In the genomic region with DNA sequence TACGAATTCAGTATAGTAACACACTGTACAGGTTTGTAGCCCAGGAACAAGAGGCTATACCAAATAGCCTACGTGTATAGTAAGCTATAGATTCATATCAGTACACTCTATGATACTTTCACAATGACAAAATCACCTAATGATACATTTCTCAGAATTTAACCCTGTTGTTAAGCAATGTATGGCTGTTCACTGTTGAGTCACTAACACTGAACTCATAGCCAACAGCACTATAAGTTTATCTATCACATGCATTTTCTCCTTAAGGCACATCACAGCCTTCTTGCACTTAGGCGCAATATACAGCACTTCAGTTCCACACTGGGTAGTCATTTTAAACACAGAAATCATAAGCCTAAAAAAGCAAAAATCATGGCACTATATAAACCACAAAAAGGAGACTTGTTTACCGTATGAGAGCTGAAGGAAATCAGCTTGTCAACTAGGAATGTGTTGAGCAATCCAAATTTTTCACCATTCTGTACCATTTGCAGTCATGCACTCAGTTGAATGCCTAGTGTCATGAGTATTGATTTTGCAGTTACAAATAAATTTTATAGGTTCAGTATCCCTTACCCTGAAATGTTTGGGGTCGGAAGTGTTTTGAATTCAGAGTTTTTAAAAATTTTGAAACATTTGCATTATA, we compare ENCODE assay signal across 14 cellular contexts. TPM values are rescaled to one million over a fixed set of nuclear protein-coding genes. Genes with fewer than 3 reads are reported as not detected.
A peak's percentile ranks its signal among the peaks of the same experiment; 100 is the strongest.
DNase-seq lines count a peak whose midpoint lies in the region; TF ChIP-seq lines count a peak whose summit lies in the region.
"Had no signal": no experiment of that assay in that cellular context is flagged by ENCODE, and none has a peak within 500 bp of the region (broad histone marks: within the 10 kb centered on the region; RNA-seq: fewer than 3 reads in every experiment).

No MANE protein-coding gene starts in this region.

- peak; percentile 72 for DNase-seq in MCF 10A (ENCODE audit: unreplicated experiment)
- DNase-seq in breast epithelium (ENCODE audit: low spot score in 2 of 2): no peak
- peak; percentile 29 for DNase-seq in RWPE1 (ENCODE audit: low spot score)
- peak; percentile 72 for DNase-seq in fibroblast of mammary gland (ENCODE audit: low read depth)
- DNase-seq in NCI-H1436 treated with DMSO at 0.1 percent for 48 hours (lab: John Stamatoyannopoulos, UW): no peak
- no peak for DNase-seq in NCI-H2029 treated with DMSO at 0.1 percent for 48 hours (lab: John Stamatoyannopoulos, UW)
- DNase-seq in NCI-H2171 (lab: John Stamatoyannopoulos, UW): no peak
- DNase-seq: activated CD4-positive, alpha-beta T cell treated with anti-CD3 and anti-CD28 coated beads for 48 hours; amygdala; endodermal cell; NCI-H524 treated with DMSO at 0.1 percent for 48 hours; upper lobe of left lung had no signal

- H3K4me3 Mint-ChIP-seq in MCF 10A (ENCODE audit: unreplicated experiment): peak overlapping the region; percentile 45
- H3K4me3 Mint-ChIP-seq: endodermal cell had no signal

- POLR2A ChIA-PET in MCF 10A (lab: Yijun Ruan, JAX) (interaction anchor here (0.6 to 2.2 kb wide), 10 partner anchors 12 to 332 kb away, joined by 3 to 38 read pairs (median 6); a partner anchor contains a TSS), RWPE1 (lab: Yijun Ruan, JAX; ENCODE audit: low non-redundant PET) (no interaction called here)

- peak overlapping the region; percentile 78 for H3K27ac Mint-ChIP-seq in MCF 10A (ENCODE audit: low read depth, unreplicated experiment)
- H3K27ac Mint-ChIP-seq: endodermal cell had no signal

- H3K9me3 Mint-ChIP-seq in MCF 10A (ENCODE audit: unreplicated experiment): no peaks in the 10 kb centered on the region
- H3K9me3 Mint-ChIP-seq: endodermal cell had no signal

- peaks cover 10% of the 10 kb centered on the region for H3K4me1 Mint-ChIP-seq in MCF 10A (ENCODE audit: insufficient read depth, unreplicated experiment)
- H3K4me1 Mint-ChIP-seq: endodermal cell had no signal

- H3K27me3 Mint-ChIP-seq in MCF 10A (ENCODE audit: insufficient read depth, unreplicated experiment): no peaks in the 10 kb centered on the region

- H3K36me3 Mint-ChIP-seq in MCF 10A (ENCODE audit: insufficient read depth, unreplicated experiment): no peaks in the 10 kb centered on the region

- H3K27ac ChIP-seq in breast epithelium (no peak overlapping the region), RWPE1 (no peak overlapping the region), subcutaneous abdominal adipose tissue (ENCODE audit: low read depth, low read length) (peak overlapping the region; percentile 64)
- H3K27ac ChIP-seq: SK-N-MC had no signal

- no TSS peak for BruUV-seq in MCF 10A (replicated peaks; lab: Mats Ljungman, UMichigan)

- no peaks in the 10 kb centered on the region for H3K9me3 ChIP-seq in breast epithelium
- peaks cover 0 to 4% (median 0%) of the 10 kb centered on the region in 5 donors for H3K9me3 ChIP-seq in subcutaneous abdominal adipose tissue (ENCODE audit: control insufficient read depth in 5 of 5, low read length in 5 of 5)
- H3K9me3 ChIP-seq: upper lobe of left lung had no signal

- intact Hi-C loops in MCF 10A (cut with micrococcal nuclease): loop anchor here (5.0 to 10.0 kb wide), 2 partner anchors 46 to 71 kb away; a partner anchor contains a TSS
- intact Hi-C loops in breast epithelium (cut with DNase I; ENCODE audit: low total_unique reads): no loop called here

- H3K27me3 ChIP-seq in breast epithelium: no peaks in the 10 kb centered on the region
- no peaks in the 10 kb centered on the region for H3K27me3 ChIP-seq in subcutaneous abdominal adipose tissue (ENCODE audit: control insufficient read depth in 5 of 5, insufficient read depth in 4 of 5, low read length in 5 of 5)
- H3K27me3 ChIP-seq: upper lobe of left lung had no signal

- H3K4me3 ChIP-seq in breast epithelium (no peak overlapping the region), fibroblast of mammary gland (ENCODE audit: control insufficient read depth, low read depth, low read length) (no peak overlapping the region), subcutaneous abdominal adipose tissue (ENCODE audit: low read depth in 1 of 5, low read length in 5 of 5) (no peak overlapping the region)
- H3K4me3 ChIP-seq: SK-N-MC, upper lobe of left lung had no signal

- TF ChIP-seq CTCF in MCF 10A (IDR thresholded peaks at IDR 0.05; ENCODE audit: unreplicated experiment) (no peak), breast epithelium (IDR thresholded peaks at IDR 0.05) (no peak), RWPE1 (conservative IDR thresholded peaks at IDR 0.05; ENCODE audit: low read depth) (no peak), fibroblast of mammary gland (conservative IDR thresholded peaks at IDR 0.05; ENCODE audit: control insufficient read depth, insufficient read depth, low read depth, low read length) (no peak)

- H3K4me1 ChIP-seq in breast epithelium: no peaks in the 10 kb centered on the region
- H3K4me1 ChIP-seq in subcutaneous abdominal adipose tissue (ENCODE audit: control insufficient read depth in 5 of 5, insufficient read depth in 5 of 5, low read length in 5 of 5): peaks cover 0 to 34% (median 23%) of the 10 kb centered on the region in 5 donors

- TF ChIP-seq POLR2A in breast epithelium (IDR thresholded peaks at IDR 0.05): no peak

- CTCF ChIA-PET in MCF 10A (lab: Yijun Ruan, JAX): interaction anchor here (1.1 to 1.3 kb wide), 2 partner anchors 45 to 46 kb away, joined by 3 to 4 read pairs; a partner anchor contains a TSS
- CTCF ChIA-PET in RWPE1 (lab: Yijun Ruan, JAX): interaction anchor here (0.9 kb wide), 1 partner anchor 218 kb away, joined by 3 read pairs; no protein-coding TSS in a partner anchor

- H3K36me3 ChIP-seq in breast epithelium: no peaks in the 10 kb centered on the region
- peaks cover 0 to 5% (median 0%) of the 10 kb centered on the region in 5 donors for H3K36me3 ChIP-seq in subcutaneous abdominal adipose tissue (ENCODE audit: control insufficient read depth in 5 of 5, insufficient read depth in 5 of 5, low read length in 5 of 5)
- H3K36me3 ChIP-seq: upper lobe of left lung had no signal

- H3K9ac ChIP-seq in subcutaneous abdominal adipose tissue (ENCODE audit: low read length in 5 of 5): no peak overlapping the region

RNA-seq across cellular contexts. Expression of a gene that starts 45.5 kb away (rescaled TPM):
- 6.8 and 8.4 TPM in 2 replicates for total RNA-seq in MCF 10A (2022)
- total RNA-seq in breast epithelium: 10 to 100 TPM in 1 of 3 donors, 1 to 10 TPM in 2; 8.8 to 34.6 (median 10.0) TPM

Comparison
In these comparisons a context has a peak if more than half of its experiments do, and no peak if none do; other contexts are left out.
1. DNase-seq: peak in MCF 10A (single experiment), RWPE1 (single experiment) and fibroblast of mammary gland (single experiment); none in breast epithelium (0 of 2), NCI-H1436 treated with DMSO at 0.1 percent for 48 hours (single experiment), NCI-H2029 treated with DMSO at 0.1 percent for 48 hours (single experiment) and NCI-H2171 (single experiment).